Comparison of ENCODE assay signal across 12 cellular contexts in genomic region chr10:104216631-104217030, GRCh38. TPM values are rescaled to one million over a fixed set of nuclear protein-coding genes. Genes with fewer than 3 reads are reported as not detected.
"Had no signal": no experiment of that assay in that cellular context is flagged by ENCODE, and none has a peak within 500 bp of the region (broad histone marks: within the 10 kb centered on the region; RNA-seq: fewer than 3 reads in every experiment).

No MANE protein-coding gene starts in this region.

- H3K36me3 Mint-ChIP-seq: IgD-negative memory B cell had no signal

- H3K4me3 ChIP-seq: GM23248, HAP-1 had no signal

- H2AFZ ChIP-seq: GM23248 had no signal

- H3K9ac ChIP-seq: GM23248 had no signal

- FAIRE-seq: HepG2 had no signal

- ATAC-seq: HCT116, HepG2 had no signal

- H3K4me3 Mint-ChIP-seq: HFFc6, IgD-negative memory B cell had no signal

- DNase-seq: GM23248, GOT3, H7, HFFc6, KG1 had no signal

- H3K27ac ChIP-seq: GM23248, HL-60 had no signal

- H3K36me3 ChIP-seq: HAP-1 had no signal

- H3K4me1 Mint-ChIP-seq: IgD-negative memory B cell had no signal

- H3K4me1 ChIP-seq: HAP-1 had no signal

- H3K27ac Mint-ChIP-seq: HFFc6, IgD-negative memory B cell had no signal

- H3K9me3 ChIP-seq: HAP-1 had no signal

- H3K9me3 Mint-ChIP-seq: HFFc6, IgD-negative memory B cell had no signal

RNA-seq across cellular contexts. Expression of gene CFAP43, which starts 15.5 kb away (rescaled TPM):
- total RNA-seq: GM23248, HT1080 had no signal
- polyA plus RNA-seq: IgD-negative memory B cell had no signal

RNA-seq across cellular contexts. Expression of gene GSTO2, which starts 52.4 kb away (rescaled TPM):
- total RNA-seq: H4 had no signal
